ENCODE assay signal across 13 cellular contexts in genomic region chr16:16071631-16072244, GRCh38.
DNase-seq lines count a peak whose midpoint lies in the region; ATAC-seq, FAIRE-seq and TF ChIP-seq lines count a peak whose summit lies in the region.
"Had no signal": no experiment of that assay in that cellular context is flagged by ENCODE, and none has a peak within 500 bp of the region (broad histone marks: within the 10 kb centered on the region; RNA-seq: fewer than 3 reads in every experiment).

No MANE protein-coding gene starts in this region.

- POLR2A ChIA-PET in AG04450 (lab: Yijun Ruan, JAX): interaction anchor here (0.6 kb wide), 1 partner anchor 22 kb away, joined by 10 read pairs; no protein-coding TSS in a partner anchor

- H3K4me1 Mint-ChIP-seq in glutamatergic neuron (ENCODE audit: low read depth, unreplicated experiment): peaks cover 11% of the 10 kb centered on the region

- CTCF ChIA-PET in AG04450 (lab: Charles Lee): no interaction called here

- no peak overlapping the region for H3K4me3 Mint-ChIP-seq in glutamatergic neuron (ENCODE audit: unreplicated experiment)

- H3K36me3 Mint-ChIP-seq in glutamatergic neuron (ENCODE audit: unreplicated experiment): no peaks in the 10 kb centered on the region

- peak overlapping the region; percentile 21 for H3K27ac ChIP-seq in AG04450 (ENCODE audit: low read depth, low read length)
- H3K27ac ChIP-seq in pancreas: peak overlapping the region; percentile 33 to 76 (median 70)
- H3K27ac ChIP-seq: KMS-11 had no signal

- peaks cover 10 to 33% (median 27%) of the 10 kb centered on the region in 3 donors for H3K4me1 ChIP-seq in pancreas

- H3K27me3 Mint-ChIP-seq in glutamatergic neuron (ENCODE audit: unreplicated experiment): peaks cover 2% of the 10 kb centered on the region

- H3K9me3 Mint-ChIP-seq in glutamatergic neuron (ENCODE audit: unreplicated experiment): peaks cover 5% of the 10 kb centered on the region

- WGBS in pancreas, 2 donors: 10 to 13% methylated on average over 11 of the region's 11 CpGs

- no peak for TF ChIP-seq CTCF in AG04450 (IDR thresholded peaks at IDR 0.05; ENCODE audit: low read depth, low read length)
- no peak for TF ChIP-seq CTCF in glutamatergic neuron (IDR thresholded peaks at IDR 0.05; ENCODE audit: partially characterized antibody, unreplicated experiment)
- no peak for TF ChIP-seq CTCF in pancreas (IDR thresholded peaks at IDR 0.05)

- no peak overlapping the region for H3K27ac Mint-ChIP-seq in glutamatergic neuron (ENCODE audit: unreplicated experiment)

- no peaks in the 10 kb centered on the region for H3K36me3 ChIP-seq in pancreas

- no peaks in the 10 kb centered on the region for H3K9me3 ChIP-seq in AG04450 (ENCODE audit: control insufficient read depth, insufficient read depth, low read length)
- H3K9me3 ChIP-seq in pancreas: no peaks in the 10 kb centered on the region

- intact Hi-C loops in pancreas (cut with DNase I): no loop called here

- no peak for FAIRE-seq in pancreas (lab: Jason Lieb, UNC)

- no peak for DNase-seq in AG04450 (ENCODE audit: low read depth, low spot score)
- peak; percentile 54 for DNase-seq in RPMI7951 (ENCODE audit: low read depth)
- peak; percentile 45 for DNase-seq in glutamatergic neuron
- DNase-seq in pancreas: peak in 4 of 6 donors; percentile 69 to 77 (median 74)
- no peak for DNase-seq in NCI-H2081 treated with DMSO at 0.1 percent for 48 hours (lab: John Stamatoyannopoulos, UW)
- DNase-seq in CD1c-positive myeloid dendritic cell (ENCODE audit: extremely low spot score): no peak
- DNase-seq: activated CD8-positive, alpha-beta memory T cell treated with anti-CD3 and anti-CD28 coated beads, Interleukin-2, amount 50 U/mL, for 48 hours; anterior cingulate cortex; NCI-H2227 treated with DMSO at 0.1 percent for 48 hours had no signal

- H3K4me3 ChIP-seq in AG04450 (ENCODE audit: low read depth, low read length) (no peak overlapping the region), pancreas (no peak overlapping the region)
- H3K4me3 ChIP-seq: smooth muscle cell had no signal

- H3K27me3 ChIP-seq in AG04450 (ENCODE audit: control insufficient read depth, insufficient read depth, low read length): no peaks in the 10 kb centered on the region
- no peaks in the 10 kb centered on the region for H3K27me3 ChIP-seq in pancreas

- ATAC-seq in pancreas (peak; percentile 65 to 81 (median 73)), GM19035 (IDR thresholded peaks at IDR 0.05; ENCODE audit: unreplicated experiment) (no peak), HG03280 (IDR thresholded peaks at IDR 0.05; ENCODE audit: unreplicated experiment) (no peak)

Comparison
In these comparisons a context has a peak if more than half of its experiments do, and no peak if none do; other contexts are left out.
1. DNase-seq: peak in RPMI7951 (single experiment), glutamatergic neuron (single experiment) and pancreas (4 of 6); none in AG04450 (single experiment), NCI-H2081 treated with DMSO at 0.1 percent for 48 hours (single experiment) and CD1c-positive myeloid dendritic cell (single experiment).
2. ATAC-seq: peak in pancreas (4 of 4); none in GM19035 (single experiment) and HG03280 (single experiment).